Comparison of ENCODE assay signal across 8 cellular contexts in the genomic region with DNA sequence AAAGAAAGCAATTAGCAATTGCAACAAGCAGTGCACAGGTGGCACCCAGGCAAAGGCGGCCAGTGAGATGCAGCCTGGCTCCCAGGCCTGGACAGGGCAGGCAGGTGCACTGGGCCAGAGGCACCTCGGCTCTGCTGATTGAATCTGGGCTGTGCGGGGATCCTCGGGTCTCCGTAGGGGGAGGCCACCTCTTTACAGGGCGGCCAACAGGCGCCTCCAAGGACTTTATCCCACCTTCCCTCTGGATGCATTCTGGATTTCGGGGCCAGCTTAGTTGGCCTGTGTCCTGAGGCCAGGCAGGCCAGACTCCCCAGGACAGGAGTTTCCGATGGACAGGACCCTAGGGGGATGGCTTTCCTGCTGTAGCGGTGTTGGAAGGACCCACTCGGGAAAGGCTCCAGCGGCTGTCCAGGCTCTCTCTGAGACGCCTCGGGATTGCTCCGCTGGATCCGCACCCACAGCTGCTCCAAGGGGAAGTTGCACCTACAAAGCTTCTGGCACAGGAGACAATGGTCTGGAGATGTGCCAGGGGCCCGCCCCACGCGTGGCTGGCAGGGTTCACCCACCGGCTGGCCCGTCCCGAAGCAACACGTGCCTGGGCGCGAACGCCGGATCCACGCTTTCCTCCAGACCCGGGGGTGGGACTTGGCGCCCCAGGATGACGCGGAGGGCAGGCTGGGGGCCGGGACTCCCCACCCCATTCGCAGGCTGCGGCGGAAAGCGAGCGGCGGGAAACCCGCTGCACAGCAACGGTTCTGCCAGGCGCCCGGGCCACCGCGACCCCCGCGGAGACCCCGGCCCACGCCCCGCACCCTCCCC. TPM values are rescaled to one million over a fixed set of nuclear protein-coding genes. Genes with fewer than 3 reads are reported as not detected.
DNase-seq lines count a peak whose midpoint lies in the region; ATAC-seq and TF ChIP-seq lines count a peak whose summit lies in the region.

No MANE protein-coding gene starts in this region.

- H3K27ac Mint-ChIP-seq in stimulated activated memory B cell treated with anti-CD40 and anti-IgM and Interleukin-4, amounts not matched to agents 10 μg/mL and 1 μg/mL and 100 μg/mL, for 72 hours, result peak overlapping the region; percentile 62

- H3K4me1 Mint-ChIP-seq in stimulated activated memory B cell treated with anti-CD40 and anti-IgM and Interleukin-4, amounts not matched to agents 10 μg/mL and 1 μg/mL and 100 μg/mL, for 72 hours, result peaks cover 30% of the 10 kb centered on the region

- peak overlapping the region; percentile 61 to 78 (median 70) for H3K27ac ChIP-seq in esophagus muscularis mucosa (replicated peaks in 1 of 4)

- no peak for TF ChIP-seq EP300 in esophagus muscularis mucosa (IDR thresholded peaks at IDR 0.05)

- no peaks in the 10 kb centered on the region for H3K9me3 ChIP-seq in esophagus muscularis mucosa

- 20% methylated on average over 2 of the region's 50 CpGs for WGBS in esophagus muscularis mucosa

- no peak for TF ChIP-seq CTCF in esophagus muscularis mucosa (IDR thresholded peaks at IDR 0.05)

- H3K4me1 ChIP-seq in esophagus muscularis mucosa, result peaks cover 12 to 25% (median 19%) of the 10 kb centered on the region in 4 donors

- TF ChIP-seq POLR2A in esophagus muscularis mucosa (IDR thresholded peaks at IDR 0.05; ENCODE audit: low read depth), result no peak

- DNase-seq in EH (ENCODE audit: low read depth) (peak; percentile 54), NOMO-1 treated with dmso at 0.1 percent for 144 hours (lab: John Stamatoyannopoulos, UW; ENCODE audit: unreplicated experiment) (peak; percentile 62), activated T-cell treated with anti-CD3 and anti-CD28 coated beads for 4 hours (peak; percentile 58), esophagus muscularis mucosa (ENCODE audit: extremely low spot score) (no peak), myocyte (ENCODE audit: low read depth) (peak; percentile 55)

- no peaks in the 10 kb centered on the region for H3K9me3 Mint-ChIP-seq in stimulated activated memory B cell treated with anti-CD40 and anti-IgM and Interleukin-4, amounts not matched to agents 10 μg/mL and 1 μg/mL and 100 μg/mL, for 72 hours

- peak overlapping the region; percentile 73 to 92 (median 79) for H3K4me3 ChIP-seq in esophagus muscularis mucosa

- H3K4me3 Mint-ChIP-seq in stimulated activated memory B cell treated with anti-CD40 and anti-IgM and Interleukin-4, amounts not matched to agents 10 μg/mL and 1 μg/mL and 100 μg/mL, for 72 hours, result peak overlapping the region; percentile 76

- no peaks in the 10 kb centered on the region for H3K36me3 Mint-ChIP-seq in stimulated activated memory B cell treated with anti-CD40 and anti-IgM and Interleukin-4, amounts not matched to agents 10 μg/mL and 1 μg/mL and 100 μg/mL, for 72 hours

- no peaks in the 10 kb centered on the region for H3K27me3 Mint-ChIP-seq in stimulated activated memory B cell treated with anti-CD40 and anti-IgM and Interleukin-4, amounts not matched to agents 10 μg/mL and 1 μg/mL and 100 μg/mL, for 72 hours

- no peaks in the 10 kb centered on the region for H3K27me3 ChIP-seq in esophagus muscularis mucosa

- intact Hi-C loops in esophagus muscularis mucosa (cut with DNase I), result no loop called here

- peak; percentile 52 for ATAC-seq in HG02678 (IDR thresholded peaks at IDR 0.05; ENCODE audit: unreplicated experiment)
- peak; percentile 72 for ATAC-seq in stimulated activated memory B cell treated with anti-CD40 and anti-IgM and Interleukin-4, amounts not matched to agents 10 μg/mL and 1 μg/mL and 100 μg/mL, for 72 hours
- no peak for ATAC-seq in HG03439 (IDR thresholded peaks at IDR 0.05; ENCODE audit: unreplicated experiment)

- H3K36me3 ChIP-seq in esophagus muscularis mucosa, result no peaks in the 10 kb centered on the region

RNA-seq across cellular contexts. Expression of gene SLC19A1, which starts 0.8 kb away (rescaled TPM):
- total RNA-seq in esophagus muscularis mucosa, result 10 to 100 TPM in 1 of 4 donors, 1 to 10 TPM in 3; 2.8 to 10.0 (median 6.6) TPM
- 5.2 and 8.2 TPM in 2 replicates for total RNA-seq in myocyte
- 9.8 TPM for polyA plus RNA-seq in myocyte (2012)
